28 cellular contexts compared by ENCODE assay signal in genomic region chr4:144654161-144654560, GRCh38. TPM values are rescaled to one million over a fixed set of nuclear protein-coding genes. Genes with fewer than 3 reads are reported as not detected.
"Had no signal": no experiment of that assay in that cellular context is flagged by ENCODE, and none has a peak within 500 bp of the region (broad histone marks: within the 10 kb centered on the region; RNA-seq: fewer than 3 reads in every experiment).

No MANE protein-coding gene starts in this region.

- H3K9me3 ChIP-seq: colonic mucosa, esophagus squamous epithelium, gastrocnemius medialis, heart right ventricle, left lung, lower lobe of right lung, mucosa of descending colon had no signal

- H3K9me3 Mint-ChIP-seq: dendritic cell treated with granulocyte-macrophage colony-stimulating factor and Interleukin-4, amounts not matched to agents 40 ng/mL and 50 ng/mL, for 4 days; effector memory CD8-positive, alpha-beta T cell; mesothelial cell of epicardium; naive B cell had no signal

- H3K27ac Mint-ChIP-seq: dendritic cell treated with granulocyte-macrophage colony-stimulating factor and Interleukin-4, amounts not matched to agents 40 ng/mL and 50 ng/mL, for 4 days; effector memory CD8-positive, alpha-beta T cell; immature natural killer cell; mesothelial cell of epicardium; naive B cell had no signal

- ATAC-seq: effector memory CD8-positive, alpha-beta T cell; esophagus mucosa; gastrocnemius medialis; heart right ventricle; left colon; left lung; left ventricle myocardium superior; lower lobe of right lung; mucosa of descending colon had no signal

- H3K4me3 ChIP-seq: colonic mucosa, esophagus squamous epithelium, gastrocnemius medialis, heart right ventricle, left lung, lower lobe of right lung, mucosa of descending colon had no signal

- H3K4me1 Mint-ChIP-seq: immature natural killer cell, naive B cell had no signal

- H3K36me3 ChIP-seq: colonic mucosa, esophagus squamous epithelium, gastrocnemius medialis, heart right ventricle, left lung, lower lobe of right lung had no signal

- H3K4me1 ChIP-seq: colonic mucosa, esophagus squamous epithelium, gastrocnemius medialis, heart right ventricle, left lung, lower lobe of right lung had no signal

- H3K4me3 Mint-ChIP-seq: dendritic cell treated with granulocyte-macrophage colony-stimulating factor and Interleukin-4, amounts not matched to agents 40 ng/mL and 50 ng/mL, for 4 days; effector memory CD8-positive, alpha-beta T cell; immature natural killer cell; mesothelial cell of epicardium; naive B cell had no signal

- H3K27ac ChIP-seq: colonic mucosa, epithelial cell of prostate, esophagus squamous epithelium, gastrocnemius medialis, heart right ventricle, left lung, lower lobe of right lung had no signal

- H3K36me3 Mint-ChIP-seq: immature natural killer cell, mesothelial cell of epicardium, naive B cell had no signal

- H3K27me3 Mint-ChIP-seq: effector memory CD8-positive, alpha-beta T cell had no signal

- H3K27me3 ChIP-seq: colonic mucosa, gastrocnemius medialis, left lung had no signal

- DNase-seq: colonic mucosa; cortex of kidney; effector CD8-positive, alpha-beta T cell; effector memory CD8-positive, alpha-beta T cell; erythroblast; esophagus squamous epithelium; foreskin fibroblast; foreskin melanocyte; gastrocnemius medialis; glutamatergic neuron; head of caudate nucleus; heart right ventricle; hypothalamus; immature natural killer cell; islet precursor cell; kidney; kidney glomerular epithelial cell; left colon; left lung; left ventricle myocardium superior; lower lobe of right lung; mesenchymal stem cell; mucosa of descending colon; naive B cell had no signal

RNA-seq across cellular contexts. Expression of gene HHIP, which starts 8.2 kb away (rescaled TPM):
- total RNA-seq: esophagus mucosa, esophagus squamous epithelium, left ventricle myocardium superior had no signal
- polyA plus RNA-seq: immature natural killer cell had no signal
